ENCODE assay signal across 31 cellular contexts in the genomic region with DNA sequence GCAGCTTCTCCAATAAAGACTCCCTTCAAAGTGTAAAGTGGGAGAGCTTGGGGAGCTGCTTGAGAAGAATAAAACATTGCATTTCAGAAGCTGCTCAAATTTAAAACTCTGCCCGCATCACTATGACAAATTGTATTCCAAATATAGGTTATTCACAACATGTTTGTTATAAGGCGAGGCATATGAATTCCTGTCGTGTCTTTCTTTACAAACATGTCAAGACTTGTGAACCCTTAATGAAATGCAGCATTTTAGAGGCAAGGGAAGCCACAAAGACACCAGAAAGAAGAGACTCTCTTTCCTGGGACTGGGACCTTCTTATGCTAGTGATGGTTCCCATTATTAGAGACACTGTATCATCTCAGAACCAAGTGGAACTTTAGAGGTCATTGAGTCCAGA.
"Had no signal": no experiment of that assay in that cellular context is flagged by ENCODE, and none has a peak within 500 bp of the region (broad histone marks: within the 10 kb centered on the region; RNA-seq: fewer than 3 reads in every experiment).

No MANE protein-coding gene starts in this region.

- DNase-seq: activated CD4-positive, alpha-beta T cell treated with anti-CD3 and anti-CD28 coated beads for 48 hours; activated CD4-positive, alpha-beta T cell treated with anti-CD3 and anti-CD28 coated beads, Interleukin-2, amount 50 U/mL, for 48 hours; activated CD8-positive, alpha-beta memory T cell treated with anti-CD3 and anti-CD28 coated beads for 24 hours; activated effector memory CD4-positive, alpha-beta T cell treated with Interleukin-2 at 50 U/mL for 16 hours; activated naive CD4-positive, alpha-beta T cell treated with Interleukin-2 at 50 U/mL for 16 hours; aorta; body of pancreas; cortex of kidney; effector memory CD8-positive, alpha-beta T cell; glutamatergic neuron; islet precursor cell; left cardiac atrium; midbrain; naive thymus-derived CD4-positive, alpha-beta T cell; occipital lobe; psoas muscle; stimulated activated CD4-positive, alpha-beta T cell treated with anti-CD3 and anti-CD28 coated beads, Interleukin-1b, Interleukin-23, amount 100 ng/mL, for 48 hours; stimulated activated CD4-positive, alpha-beta T cell treated with anti-CD3 and anti-CD28 coated beads, Interleukin-4, amount 100 ng/mL, for 4 hours; stimulated activated CD8-positive, alpha-beta memory T cell treated with anti-CD3 and anti-CD28 coated beads, Interleukin-4, amount 100 ng/mL, for 48 hours; stimulated activated naive CD8-positive, alpha-beta T cell treated with anti-CD3 and anti-CD28 coated beads, Interleukin-15, amount 100 ng/mL, for 72 hours; substantia nigra; T-helper 9 cell; upper lobe of left lung had no signal

- H3K4me1 Mint-ChIP-seq: stimulated activated memory B cell treated with anti-CD40 and anti-IgM and Interleukin-4, amounts not matched to agents 10 μg/mL and 1 μg/mL and 100 μg/mL, for 72 hours; stimulated activated naive CD8-positive, alpha-beta T cell treated with anti-CD3 and anti-CD28 coated beads, Interleukin-15, amount 100 ng/mL, for 72 hours had no signal

- H3K9ac ChIP-seq: parathyroid adenoma had no signal

- H3K27me3 Mint-ChIP-seq: activated naive CD8-positive, alpha-beta T cell; stimulated activated memory B cell treated with anti-CD40 and anti-IgM and Interleukin-4, amounts not matched to agents 10 μg/mL and 1 μg/mL and 100 μg/mL, for 72 hours; stimulated activated naive CD8-positive, alpha-beta T cell treated with anti-CD3 and anti-CD28 coated beads, Interleukin-15, amount 100 ng/mL, for 72 hours had no signal

- H3K4me3 ChIP-seq: body of pancreas, esophagus muscularis mucosa, psoas muscle, right atrium auricular region, smooth muscle cell, upper lobe of left lung, vagina had no signal

- ATAC-seq: body of pancreas; effector memory CD8-positive, alpha-beta T cell; left cardiac atrium; naive thymus-derived CD4-positive, alpha-beta T cell; psoas muscle; stimulated activated memory B cell treated with anti-CD40 and anti-IgM and Interleukin-4, amounts not matched to agents 10 μg/mL and 1 μg/mL and 100 μg/mL, for 72 hours; stimulated activated naive CD8-positive, alpha-beta T cell treated with anti-CD3 and anti-CD28 coated beads, Interleukin-15, amount 100 ng/mL, for 72 hours had no signal

- H2AFZ ChIP-seq: parathyroid adenoma had no signal

- H3K79me2 ChIP-seq: parathyroid adenoma had no signal

- H3K4me2 ChIP-seq: smooth muscle cell had no signal

- H3K4me1 ChIP-seq: body of pancreas, esophagus muscularis mucosa, parathyroid adenoma, psoas muscle, right atrium auricular region, upper lobe of left lung, vagina had no signal

- H3K27ac ChIP-seq: body of pancreas, esophagus muscularis mucosa, parathyroid adenoma, psoas muscle, right atrium auricular region, upper lobe of left lung, vagina, VCaP had no signal

- H3K36me3 ChIP-seq: esophagus muscularis mucosa, right atrium auricular region, upper lobe of left lung, vagina had no signal

- H3K27me3 ChIP-seq: body of pancreas, esophagus muscularis mucosa, right atrium auricular region, upper lobe of left lung, vagina had no signal

- H3K27ac Mint-ChIP-seq: activated naive CD8-positive, alpha-beta T cell; effector memory CD8-positive, alpha-beta T cell; naive thymus-derived CD4-positive, alpha-beta T cell; stimulated activated memory B cell treated with anti-CD40 and anti-IgM and Interleukin-4, amounts not matched to agents 10 μg/mL and 1 μg/mL and 100 μg/mL, for 72 hours; stimulated activated naive CD8-positive, alpha-beta T cell treated with anti-CD3 and anti-CD28 coated beads, Interleukin-15, amount 100 ng/mL, for 72 hours had no signal

- H3K36me3 Mint-ChIP-seq: activated naive CD8-positive, alpha-beta T cell; stimulated activated memory B cell treated with anti-CD40 and anti-IgM and Interleukin-4, amounts not matched to agents 10 μg/mL and 1 μg/mL and 100 μg/mL, for 72 hours had no signal

- H3K4me3 Mint-ChIP-seq: activated naive CD8-positive, alpha-beta T cell; effector memory CD8-positive, alpha-beta T cell; naive thymus-derived CD4-positive, alpha-beta T cell; stimulated activated memory B cell treated with anti-CD40 and anti-IgM and Interleukin-4, amounts not matched to agents 10 μg/mL and 1 μg/mL and 100 μg/mL, for 72 hours; stimulated activated naive CD8-positive, alpha-beta T cell treated with anti-CD3 and anti-CD28 coated beads, Interleukin-15, amount 100 ng/mL, for 72 hours had no signal

- H3K9me3 Mint-ChIP-seq: stimulated activated memory B cell treated with anti-CD40 and anti-IgM and Interleukin-4, amounts not matched to agents 10 μg/mL and 1 μg/mL and 100 μg/mL, for 72 hours; stimulated activated naive CD8-positive, alpha-beta T cell treated with anti-CD3 and anti-CD28 coated beads, Interleukin-15, amount 100 ng/mL, for 72 hours had no signal

- H3K9me3 ChIP-seq: body of pancreas, esophagus muscularis mucosa, psoas muscle, right atrium auricular region, upper lobe of left lung, vagina had no signal
